In the genomic region with DNA sequence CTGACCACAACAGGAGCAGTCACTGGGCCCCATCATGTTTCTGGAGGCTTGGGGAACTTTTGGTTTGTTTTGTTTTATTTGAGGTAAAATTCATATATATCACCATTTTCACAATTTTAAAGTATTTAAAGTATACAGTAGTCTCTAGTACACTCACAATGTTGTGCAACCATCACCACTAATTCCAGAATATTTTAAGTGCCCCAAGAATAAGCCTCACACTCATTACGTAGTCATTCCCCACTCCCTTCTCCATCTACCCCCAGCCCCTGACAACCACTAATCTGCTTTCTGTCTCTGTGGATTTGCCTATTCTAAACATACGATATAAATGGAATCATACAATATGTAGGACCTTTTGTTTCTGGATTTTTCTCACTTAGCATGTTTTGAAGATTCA, we compare ENCODE assay signal across 22 cellular contexts.
"Had no signal": no experiment of that assay in that cellular context is flagged by ENCODE, and none has a peak within 500 bp of the region (broad histone marks: within the 10 kb centered on the region; RNA-seq: fewer than 3 reads in every experiment).

No MANE protein-coding gene starts in this region.

- H3K27me3 Mint-ChIP-seq: T-cell had no signal

- H3K36me3 ChIP-seq: MG63, SJSA1 had no signal

- H3K4me3 Mint-ChIP-seq: T-cell had no signal

- H3K4me3 ChIP-seq: MG63, SJSA1, SK-N-MC had no signal

- H3K4me1 Mint-ChIP-seq: T-cell had no signal

- DNase-seq: KBM-7, MG63, NCI-H1092 treated with DMSO at 0.1 percent for 48 hours, NCI-H1436, NCI-H187, NCI-H2029, NCI-H2081 treated with DMSO at 0.1 percent for 48 hours, NCI-H2171, NCI-H226, NCI-H446, NCI-H510A, NCI-H524 treated with DMSO at 0.1 percent for 48 hours, NCI-H69, NCI-H774, Right ventricle myocardium superior, RPMI8226, SIG-M5, SW 1271, T-cell had no signal

- H3K27me3 ChIP-seq: MG63, SJSA1 had no signal

- H3K9me3 ChIP-seq: MG63, SJSA1 had no signal

- H3K27ac Mint-ChIP-seq: T-cell had no signal

- H3K4me1 ChIP-seq: SJSA1 had no signal

- ATAC-seq: T-cell had no signal

- H3K27ac ChIP-seq: HL-60, SJSA1, SK-N-MC had no signal
